In the genomic region with DNA sequence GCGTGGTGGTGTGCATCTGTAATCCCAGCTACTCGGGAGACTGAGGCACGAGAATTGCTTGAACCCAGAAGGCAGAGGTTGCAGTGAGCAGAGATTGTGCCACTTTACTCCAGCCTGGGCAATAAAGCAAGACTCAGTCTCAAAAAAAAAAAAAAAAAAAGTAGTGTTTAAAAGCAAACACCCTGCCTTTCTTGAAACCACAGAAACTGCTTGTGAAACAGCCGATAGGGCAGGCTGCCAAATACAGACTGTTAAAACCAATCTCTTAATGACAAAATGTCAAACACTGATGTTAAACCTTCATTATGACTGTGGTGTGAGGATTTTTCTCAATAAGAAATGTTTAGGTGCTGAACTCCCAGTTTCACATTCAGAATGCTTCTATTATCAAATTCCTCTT, we compare ENCODE assay signal across 1 cellular context.
A peak's percentile ranks its signal among the peaks of the same experiment; 100 is the strongest.
TF ChIP-seq lines count a peak whose summit lies in the region.

No MANE protein-coding gene starts in this region.

TF ChIP-seq in GM12878, 131 proteins besides CTCF, POLR2A, EP300 and RAD21 (continued from another document):
- TF ChIP-seq, protein P1, sequence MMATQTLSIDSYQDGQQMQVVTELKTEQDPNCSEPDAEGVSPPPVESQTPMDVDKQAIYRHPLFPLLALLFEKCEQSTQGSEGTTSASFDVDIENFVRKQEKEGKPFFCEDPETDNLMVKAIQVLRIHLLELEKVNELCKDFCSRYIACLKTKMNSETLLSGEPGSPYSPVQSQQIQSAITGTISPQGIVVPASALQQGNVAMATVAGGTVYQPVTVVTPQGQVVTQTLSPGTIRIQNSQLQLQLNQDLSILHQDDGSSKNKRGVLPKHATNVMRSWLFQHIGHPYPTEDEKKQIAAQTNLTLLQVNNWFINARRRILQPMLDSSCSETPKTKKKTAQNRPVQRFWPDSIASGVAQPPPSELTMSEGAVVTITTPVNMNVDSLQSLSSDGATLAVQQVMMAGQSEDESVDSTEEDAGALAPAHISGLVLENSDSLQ (IDR thresholded peaks at IDR 0.05), result peak; percentile 72
- TF ChIP-seq, protein P2, sequence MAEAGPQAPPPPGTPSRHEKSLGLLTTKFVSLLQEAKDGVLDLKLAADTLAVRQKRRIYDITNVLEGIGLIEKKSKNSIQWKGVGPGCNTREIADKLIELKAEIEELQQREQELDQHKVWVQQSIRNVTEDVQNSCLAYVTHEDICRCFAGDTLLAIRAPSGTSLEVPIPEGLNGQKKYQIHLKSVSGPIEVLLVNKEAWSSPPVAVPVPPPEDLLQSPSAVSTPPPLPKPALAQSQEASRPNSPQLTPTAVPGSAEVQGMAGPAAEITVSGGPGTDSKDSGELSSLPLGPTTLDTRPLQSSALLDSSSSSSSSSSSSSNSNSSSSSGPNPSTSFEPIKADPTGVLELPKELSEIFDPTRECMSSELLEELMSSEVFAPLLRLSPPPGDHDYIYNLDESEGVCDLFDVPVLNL (IDR thresholded peaks at IDR 0.05; ENCODE audit: low read depth, low read length), result no peak
- no peak; the same call in 1 of the 2 replicates for TF ChIP-seq RB1 (IDR thresholded peaks at IDR 0.05; ENCODE audit: borderline replicate concordance)
- TF ChIP-seq FOS (IDR thresholded peaks at IDR 0.05; ENCODE audit: borderline replicate concordance, extremely low read depth, insufficient read length), result no peak
- TF ChIP-seq CEBPB (IDR thresholded peaks at IDR 0.05; ENCODE audit: borderline replicate concordance in 1 of 2, low read depth in 2 of 2, low read length in 2 of 2), result no peak
- TF ChIP-seq CBFB (IDR thresholded peaks at IDR 0.05; ENCODE audit: low read depth), result peak; percentile 58; the same call in 1 of the 2 replicates
- peak; percentile 66 for TF ChIP-seq BCL11A (IDR thresholded peaks at IDR 0.05; ENCODE audit: low read depth, low read length)
TF ChIP-seq in GM12878: peak in this region for 32.
